ENCODE assay signal across 21 cellular contexts in the genomic region with DNA sequence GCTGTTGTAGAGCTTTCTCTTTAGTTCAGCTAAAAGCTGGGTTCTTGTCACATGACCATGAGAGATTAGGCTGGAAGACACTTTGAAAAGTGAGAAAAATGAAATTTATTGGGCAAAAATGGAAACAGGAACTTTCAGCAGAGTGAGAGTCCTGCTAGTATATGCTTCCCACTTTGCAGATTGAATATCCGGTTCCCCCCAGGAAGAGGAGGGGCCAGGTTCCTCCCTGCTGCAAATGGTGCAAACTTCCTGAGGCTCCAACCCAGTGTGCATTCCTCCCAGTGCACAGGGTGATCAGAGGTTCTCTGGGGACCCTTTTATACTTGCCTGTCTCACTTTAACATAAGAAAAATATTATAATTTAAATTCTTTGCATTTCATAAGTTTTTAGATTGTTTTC.
"Had no signal": no experiment of that assay in that cellular context is flagged by ENCODE, and none has a peak within 500 bp of the region (broad histone marks: within the 10 kb centered on the region; RNA-seq: fewer than 3 reads in every experiment).

No MANE protein-coding gene starts in this region.

- DNase-seq: cortex of kidney; effector memory CD8-positive, alpha-beta T cell; foreskin fibroblast; gastrocnemius medialis; head of caudate nucleus; kidney; mesenchymal stem cell; mucosa of descending colon; naive B cell; stimulated activated CD4-positive, alpha-beta T cell treated with anti-CD3 and anti-CD28 coated beads, Interleukin-12 subunit alpha, Interleukin-12 subunit beta, amount 100 ng/mL, for 4 hours; stimulated activated CD4-positive, alpha-beta T cell treated with anti-CD3 and anti-CD28 coated beads, Interleukin-1b, Interleukin-23, amount 100 ng/mL, for 48 hours; stimulated activated CD4-positive, alpha-beta T cell treated with anti-CD3 and anti-CD28 coated beads, Interleukin-4, amount 100 ng/mL, for 1 hour; stimulated activated CD8-positive, alpha-beta memory T cell treated with anti-CD3 and anti-CD28 coated beads, Interleukin-4, amount 100 ng/mL, for 48 hours; stimulated activated naive CD4-positive, alpha-beta T cell; stimulated activated naive CD8-positive, alpha-beta T cell treated with anti-CD3 and anti-CD28 coated beads, Interleukin-15, amount 100 ng/mL, for 72 hours; thyroid gland; trophoblast cell had no signal

- H3K9ac ChIP-seq: parathyroid adenoma had no signal

- H3K4me1 ChIP-seq: gastrocnemius medialis, parathyroid adenoma, thyroid gland, vagina had no signal

- H3K9me3 ChIP-seq: neutrophil, thyroid gland had no signal

- H3K36me3 ChIP-seq: neutrophil, thyroid gland, vagina had no signal

- H3K27ac ChIP-seq: gastrocnemius medialis, neutrophil, parathyroid adenoma, thyroid gland, vagina had no signal

- H3K4me3 ChIP-seq: gastrocnemius medialis, mucosa of descending colon, smooth muscle cell, thyroid gland, vagina had no signal

- H3K27me3 ChIP-seq: gastrocnemius medialis, neutrophil, thyroid gland, vagina had no signal
